Comparison of ENCODE assay signal across 8 cellular contexts in the genomic region with DNA sequence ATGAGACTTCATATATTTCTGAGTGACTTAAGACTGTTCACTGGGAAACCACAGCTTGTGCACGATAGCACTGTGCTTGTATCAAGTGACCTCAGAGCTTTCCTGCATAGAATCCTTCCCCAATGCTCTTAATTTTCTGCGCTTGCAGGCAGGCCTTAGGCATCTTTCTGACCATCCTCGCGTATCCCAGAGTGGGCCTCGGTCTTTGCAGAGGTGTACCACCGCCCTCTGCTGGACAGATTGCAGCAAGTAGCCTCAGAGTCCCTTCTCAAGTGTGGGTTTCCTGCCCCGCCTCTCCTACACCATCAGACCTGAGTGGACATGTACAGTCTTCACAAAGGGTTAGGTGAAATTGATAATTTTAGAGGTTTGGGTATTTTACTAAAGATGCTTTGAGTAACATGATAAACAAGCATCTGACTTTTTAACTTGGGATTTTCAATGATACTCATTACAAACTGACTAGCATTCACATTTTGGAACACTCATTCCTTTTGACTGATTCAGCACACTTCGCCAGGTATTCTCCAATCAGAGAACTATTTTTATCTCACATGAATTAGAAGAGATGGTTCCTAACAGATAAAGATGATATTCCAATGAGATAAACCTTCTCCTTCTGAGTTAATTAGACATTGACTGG.
DNase-seq lines count a peak whose midpoint lies in the region; ATAC-seq and TF ChIP-seq lines count a peak whose summit lies in the region.

No MANE protein-coding gene starts in this region.

- H3K36me3 Mint-ChIP-seq in CD4-positive, alpha-beta T cell (ENCODE audit: low read depth), result no peaks in the 10 kb centered on the region

- H3K4me3 ChIP-seq in dorsolateral prefrontal cortex, result no peak overlapping the region
- H3K4me3 ChIP-seq in lower lobe of right lung, result no peak overlapping the region

- no peaks in the 10 kb centered on the region for H3K9me3 ChIP-seq in CD4-positive, alpha-beta T cell (ENCODE audit: control insufficient read depth, low read length)
- no peaks in the 10 kb centered on the region for H3K9me3 ChIP-seq in lower lobe of right lung

- no peak overlapping the region for H3K27ac Mint-ChIP-seq in CD4-positive, alpha-beta T cell

- no peaks in the 10 kb centered on the region for H3K9me3 Mint-ChIP-seq in CD4-positive, alpha-beta T cell

- DNase-seq in CD4-positive, alpha-beta T cell, result peak; percentile 58 to 76 (median 66)
- peak; percentile 47 for DNase-seq in NCI-H524 treated with DMSO at 0.1 percent for 48 hours (lab: John Stamatoyannopoulos, UW)
- peak; percentile 55 to 75 for DNase-seq in activated CD4-positive, alpha-beta T cell treated with anti-CD3 and anti-CD28 coated beads, Interleukin-2, amount 50 U/mL, for 24 hours (ENCODE audit: low read depth in 1 of 2, low spot score in 1 of 2)
- DNase-seq in dorsolateral prefrontal cortex, result peak; percentile 80 to 95 (median 90)
- DNase-seq in lower lobe of right lung, result peak; percentile 87
- peak; percentile 47 for DNase-seq in stimulated activated CD8-positive, alpha-beta memory T cell treated with anti-CD3 and anti-CD28 coated beads, Interleukin-12 subunit alpha, Interleukin-12 subunit beta, amount 100 ng/mL, for 24 hours (ENCODE audit: extremely low read depth)

- H3K4me1 Mint-ChIP-seq in CD4-positive, alpha-beta T cell (ENCODE audit: low read depth), result peaks cover 32% of the 10 kb centered on the region

- H3K4me1 ChIP-seq in lower lobe of right lung, result no peaks in the 10 kb centered on the region

- no peak overlapping the region for H3K27ac ChIP-seq in CD4-positive, alpha-beta T cell (ENCODE audit: low read depth, low read length)
- H3K27ac ChIP-seq in dorsolateral prefrontal cortex (peak overlapping the region in 13 of 59 donors; percentile 3 to 78 (median 37)), lower lobe of right lung (no peak overlapping the region)

- intact Hi-C loops in CD4-positive, alpha-beta T cell (cut with DNase I, micrococcal nuclease), result loop anchor here (1.0 to 10.0 kb wide), 8 partner anchors 52 to 1231 kb away; no protein-coding TSS in a partner anchor
- intact Hi-C loops in dorsolateral prefrontal cortex (cut with DNase I), result loop anchor here (2.0 to 10.0 kb wide), 6 partner anchors 418 to 1088 kb away; a partner anchor contains a TSS
- intact Hi-C loops in lower lobe of right lung (cut with DNase I), result loop anchor here (10.0 kb wide), 1 partner anchor 618 kb away; no protein-coding TSS in a partner anchor

- POLR2A ChIA-PET in CD4-positive, alpha-beta T cell (lab: Charles Lee), result interaction anchor here (0.6 to 1.5 kb wide), 4 partner anchors 50 to 421 kb away, joined by 3 to 8 read pairs (median 3); a partner anchor contains a TSS

- no peaks in the 10 kb centered on the region for H3K36me3 ChIP-seq in lower lobe of right lung

- CTCF ChIA-PET in CD4-positive, alpha-beta T cell (lab: Charles Lee), result interaction anchor here (0.6 to 0.7 kb wide), 3 partner anchors 28 to 389 kb away, joined by 3 to 4 read pairs (median 4); no protein-coding TSS in a partner anchor

- no peaks in the 10 kb centered on the region for H3K27me3 Mint-ChIP-seq in CD4-positive, alpha-beta T cell

- no peaks in the 10 kb centered on the region for H3K27me3 ChIP-seq in CD4-positive, alpha-beta T cell (ENCODE audit: control insufficient read depth, insufficient read depth, low read length)
- H3K27me3 ChIP-seq in dorsolateral prefrontal cortex (no peaks in the 10 kb centered on the region), lower lobe of right lung (ENCODE audit: low read depth) (no peaks in the 10 kb centered on the region)

- TF ChIP-seq CTCF in CD4-positive, alpha-beta T cell (IDR thresholded peaks at IDR 0.05), result peak; percentile 95
- TF ChIP-seq CTCF in dorsolateral prefrontal cortex (IDR thresholded peaks at IDR 0.05 in 54 of 56, conservative IDR thresholded peaks at IDR 0.05 in 2 of 56; ENCODE audit: low read depth in 1 of 56, partially characterized antibody in 56 of 56) (peak; percentile 73 to 99 (median 95)), lower lobe of right lung (IDR thresholded peaks at IDR 0.05) (peak; percentile 95)

- peak; percentile 98 for ATAC-seq in CD4-positive, alpha-beta T cell (ENCODE audit: poor library complexity)
- ATAC-seq in GM19351 (IDR thresholded peaks at IDR 0.05; ENCODE audit: unreplicated experiment) (peak; percentile 99), HG03432 (IDR thresholded peaks at IDR 0.05; ENCODE audit: unreplicated experiment) (peak; percentile 98), lower lobe of right lung (peak; percentile 96 to 98)

- H3K4me3 Mint-ChIP-seq in CD4-positive, alpha-beta T cell, result no peak overlapping the region
